8 cellular contexts compared by ENCODE assay signal in genomic region chr12:27462151-27462694, GRCh38. TPM values are rescaled to one million over a fixed set of nuclear protein-coding genes. Genes with fewer than 3 reads are reported as not detected.
DNase-seq lines count a peak whose midpoint lies in the region; ATAC-seq, FAIRE-seq and TF ChIP-seq lines count a peak whose summit lies in the region.
"Had no signal": no experiment of that assay in that cellular context is flagged by ENCODE, and none has a peak within 500 bp of the region (broad histone marks: within the 10 kb centered on the region; RNA-seq: fewer than 3 reads in every experiment).

No MANE protein-coding gene starts in this region.

- peak; percentile 52 for FAIRE-seq in RCC 7860 (lab: Jason Lieb, UNC)
- FAIRE-seq: colon had no signal

- H3K4me3 ChIP-seq in osteoblast (ENCODE audit: insufficient read depth, low read length) = peak overlapping the region; percentile 34
- H3K4me3 ChIP-seq in colonic mucosa = no peak overlapping the region

- H3K27ac ChIP-seq in osteoblast (ENCODE audit: low read depth, low read length) (peak overlapping the region; percentile 63), colonic mucosa (no peak overlapping the region)

- no peaks in the 10 kb centered on the region for H4K20me1 ChIP-seq in osteoblast (ENCODE audit: insufficient read depth, low read length)

- intact Hi-C loops in colonic mucosa (cut with DNase I) = no loop called here

- no peaks in the 10 kb centered on the region for H3K27me3 ChIP-seq in osteoblast (ENCODE audit: insufficient read depth, low read length)
- H3K27me3 ChIP-seq in colonic mucosa = no peaks in the 10 kb centered on the region

- DNase-seq in GM04504 (ENCODE audit: low read depth) (peak; percentile 38), RCC 7860 (ENCODE audit: low spot score) (peak; percentile 21), dermis blood vessel endothelial cell (peak; percentile 71), osteoblast (ENCODE audit: insufficient read length, low spot score, missing footprints) (peak; percentile 23), colonic mucosa (no peak), NCI-H526 treated with DMSO at 0.1 percent for 48 hours (lab: John Stamatoyannopoulos, UW) (no peak)

- peaks cover 40% of the 10 kb centered on the region for H3K4me1 ChIP-seq in osteoblast (ENCODE audit: insufficient read depth, low read length)
- no peaks in the 10 kb centered on the region for H3K4me1 ChIP-seq in colonic mucosa

- no peak for ATAC-seq in HG02981 (IDR thresholded peaks at IDR 0.05; ENCODE audit: unreplicated experiment)

- peak overlapping the region; percentile 66 for H3K4me2 ChIP-seq in osteoblast (ENCODE audit: insufficient read depth, low read length)

- peak overlapping the region; percentile 55 for H2AFZ ChIP-seq in osteoblast (ENCODE audit: low read length)

- no peaks in the 10 kb centered on the region for H3K79me2 ChIP-seq in osteoblast (ENCODE audit: insufficient read depth, low read length)

- H3K9me3 ChIP-seq in osteoblast (ENCODE audit: low read depth, low read length) (no peaks in the 10 kb centered on the region), colonic mucosa (no peaks in the 10 kb centered on the region)

- no peak for TF ChIP-seq CTCF in osteoblast (IDR thresholded peaks at IDR 0.05; ENCODE audit: extremely low read depth, low read depth, low read length)
- no peak for TF ChIP-seq CTCF in colonic mucosa (IDR thresholded peaks at IDR 0.05)

- H3K36me3 ChIP-seq in osteoblast (ENCODE audit: insufficient read depth, low read length) = no peaks in the 10 kb centered on the region
- no peaks in the 10 kb centered on the region for H3K36me3 ChIP-seq in colonic mucosa

- no peak overlapping the region for H3K9ac ChIP-seq in colonic mucosa (ENCODE audit: low read depth in 2 of 2, low read length in 2 of 2)

RNA-seq across cellular contexts. Expression of gene SMCO2, which starts 15.7 kb away (rescaled TPM):
- total RNA-seq in dermis blood vessel endothelial cell (0.23 and 0.34 TPM in 2 replicates), osteoblast (0.72 and 0.88 TPM in 2 replicates), colonic mucosa (under 1 TPM in 1 of 2 donors, not detected in 1; 0.21 TPM)

Comparison
In these comparisons a context has a peak if more than half of its experiments do, and no peak if none do; other contexts are left out.
1. DNase-seq: peak in GM04504 (single experiment), RCC 7860 (single experiment), dermis blood vessel endothelial cell (single experiment) and osteoblast (single experiment); none in colonic mucosa (single experiment) and NCI-H526 treated with DMSO at 0.1 percent for 48 hours (single experiment).